8 cellular contexts compared by ENCODE assay signal in genomic region chr16:70685938-70686375, GRCh38. TPM values are rescaled to one million over a fixed set of nuclear protein-coding genes. Genes with fewer than 3 reads are reported as not detected.
A peak's percentile ranks its signal among the peaks of the same experiment; 100 is the strongest.
DNase-seq lines count a peak whose midpoint lies in the region; ATAC-seq and TF ChIP-seq lines count a peak whose summit lies in the region.

MTSS2 (minus strand) TSS chr16:70686053; CDS start chr16:70685791, 262 bp downstream.

- H3K27me3 ChIP-seq in ACC112 (ENCODE audit: insufficient read depth, low read length) (no peaks in the 10 kb centered on the region), adipocyte (replicated peaks; ENCODE audit: control insufficient read depth, insufficient read depth, low read length) (no peaks in the 10 kb centered on the region), neural progenitor cell (peaks cover 10% of the 10 kb centered on the region)

- peaks cover 10% of the 10 kb centered on the region for H3K27me3 Mint-ChIP-seq in neural progenitor cell (ENCODE audit: insufficient read depth, low read depth)

- no peaks in the 10 kb centered on the region for H3K36me3 Mint-ChIP-seq in neural progenitor cell

- peaks cover 46% of the 10 kb centered on the region for H3K79me2 ChIP-seq in ACC112 (ENCODE audit: control insufficient read depth, insufficient read depth, low read length, unreplicated experiment)
- H3K79me2 ChIP-seq in neural progenitor cell (ENCODE audit: low read depth): peaks cover 10% of the 10 kb centered on the region

- H4K20me1 ChIP-seq in neural progenitor cell (ENCODE audit: low read depth): peaks cover 45% of the 10 kb centered on the region

- H3F3A ChIP-seq in neural progenitor cell (ENCODE audit: low read depth): peaks cover 24% of the 10 kb centered on the region

- ATAC-seq in HG03159 (IDR thresholded peaks at IDR 0.05; ENCODE audit: unreplicated experiment): no peak

- H3K4me1 Mint-ChIP-seq in neural progenitor cell: peaks cover 28% of the 10 kb centered on the region

- H3K4me2 ChIP-seq in neural progenitor cell: peak within 1 kb of the TSS; percentile 98

- peaks cover 54% of the 10 kb centered on the region for H3K4me1 ChIP-seq in ACC112 (ENCODE audit: control insufficient read depth, insufficient read depth, low read length, unreplicated experiment)
- peaks cover 72% of the 10 kb centered on the region for H3K4me1 ChIP-seq in adipocyte (ENCODE audit: control insufficient read depth, insufficient read depth, low read length)
- peaks cover 14% of the 10 kb centered on the region for H3K4me1 ChIP-seq in neural progenitor cell

- H3K36me3 ChIP-seq in ACC112 (ENCODE audit: insufficient read depth, low read length): no peaks in the 10 kb centered on the region
- no peaks in the 10 kb centered on the region for H3K36me3 ChIP-seq in adipocyte (ENCODE audit: control insufficient read depth, insufficient read depth, low read length, severe bottlenecking)
- H3K36me3 ChIP-seq in neural progenitor cell: no peaks in the 10 kb centered on the region

- peak within 1 kb of the TSS; percentile 61 for H2AFZ ChIP-seq in ACC112 (ENCODE audit: low read length, unreplicated experiment)
- H2AFZ ChIP-seq in neural progenitor cell (replicated peaks): no peak within 1 kb of the TSS

- H3K9me3 ChIP-seq in adipocyte (ENCODE audit: control insufficient read depth, low read length) (no peaks in the 10 kb centered on the region), neural progenitor cell (ENCODE audit: low read depth) (no peaks in the 10 kb centered on the region)

- H3K4me3 ChIP-seq in ACC112 (ENCODE audit: low read depth, low read length): peak within 1 kb of the TSS; percentile 98
- peak within 1 kb of the TSS; percentile 35; the same call in 1 of the 2 replicates for H3K4me3 ChIP-seq in GM08714 (ENCODE audit: low read length)
- H3K4me3 ChIP-seq in adipocyte (ENCODE audit: low read length): peak within 1 kb of the TSS; percentile 93
- peak within 1 kb of the TSS; percentile 80 for H3K4me3 ChIP-seq in neural progenitor cell

- no peak within 1 kb of the TSS; the same call in 1 of the 2 replicates for H3K27ac ChIP-seq in ACC112 (ENCODE audit: low read depth, low read length)
- no peak within 1 kb of the TSS for H3K27ac ChIP-seq in neural progenitor cell

- H3K9ac ChIP-seq in adipocyte (ENCODE audit: low read length) (peak within 1 kb of the TSS; percentile 92), neural progenitor cell (peak within 1 kb of the TSS; percentile 60)

- TF ChIP-seq CTCF in neural progenitor cell (IDR thresholded peaks at IDR 0.05): no peak

- H3K4me3 Mint-ChIP-seq in neural progenitor cell: peak within 1 kb of the TSS; percentile 86

- H3K27ac Mint-ChIP-seq in neural progenitor cell: peak within 1 kb of the TSS; percentile 66

- H3K9me3 Mint-ChIP-seq in neural progenitor cell: no peaks in the 10 kb centered on the region

- DNase-seq in NCI-H345 (lab: John Stamatoyannopoulos, UW) (peak; percentile 62), adipocyte (ENCODE audit: low read depth) (peak; percentile 98), glomerular endothelial cell (ENCODE audit: extremely low read depth, low read depth, low spot score) (no peak), neural progenitor cell (ENCODE audit: low spot score) (peak; percentile 97), AML-193 (lab: John Stamatoyannopoulos, UW) (no peak)

RNA-seq across cellular contexts. Expression of gene MTSS2, which starts in this region (rescaled TPM):
- total RNA-seq in glomerular endothelial cell (27.3 and 32.6 TPM in 2 replicates), neural progenitor cell (ENCODE audit: low replicate concordance) (6.2 and 22.1 TPM in 2 replicates)

Comparison
In these comparisons a context has a peak if more than half of its experiments do, and no peak if none do; other contexts are left out.
1. H3K4me3 ChIP-seq: peak in every context shown above with its lines; median percentile 98 in ACC112; 93 in adipocyte; 80 in neural progenitor cell; 35 in GM08714.
2. DNase-seq: peak in NCI-H345 (single experiment), adipocyte (single experiment) and neural progenitor cell (single experiment); none in glomerular endothelial cell (single experiment) and AML-193 (0 of 2).